ENCODE assay signal across 10 cellular contexts in the genomic region with DNA sequence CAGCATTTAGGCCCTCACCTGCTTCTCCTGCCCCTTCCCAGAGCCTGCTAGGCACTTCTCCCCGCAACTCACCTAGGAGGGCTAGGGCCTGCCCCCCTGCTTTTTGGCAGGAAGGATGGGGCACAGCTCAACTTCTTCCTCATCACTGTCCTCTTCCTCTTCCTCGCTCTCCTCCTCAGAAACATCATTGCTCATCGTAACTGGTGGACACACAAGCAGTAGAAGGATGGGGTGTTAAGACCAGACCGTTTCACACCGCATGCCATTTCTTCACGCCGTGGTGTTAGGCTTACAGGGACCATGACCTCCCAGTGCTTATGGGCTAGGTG. TPM values are rescaled to one million over a fixed set of nuclear protein-coding genes. Genes with fewer than 3 reads are reported as not detected.
DNase-seq lines count a peak whose midpoint lies in the region; ATAC-seq and TF ChIP-seq lines count a peak whose summit lies in the region.
"Had no signal": no experiment of that assay in that cellular context is flagged by ENCODE, and none has a peak within 500 bp of the region (broad histone marks: within the 10 kb centered on the region; RNA-seq: fewer than 3 reads in every experiment).

No MANE protein-coding gene starts in this region.

- H3K4me3 ChIP-seq in HUES64 (ENCODE audit: low read length), result peak overlapping the region; percentile 80

- H3K36me3 Mint-ChIP-seq in Calu3 (ENCODE audit: insufficient read depth, unreplicated experiment) (peaks cover 48% of the 10 kb centered on the region), neural crest cell (ENCODE audit: low read depth) (peaks cover 9% of the 10 kb centered on the region)
- H3K36me3 Mint-ChIP-seq in activated naive CD8-positive, alpha-beta T cell treated with anti-CD3 and anti-CD28 coated beads for 36 hours, result peaks cover 58% of the 10 kb centered on the region

- peaks cover 36% of the 10 kb centered on the region for H3K27me3 ChIP-seq in HUES64 (ENCODE audit: insufficient read depth, low read length)

- H3K9me3 Mint-ChIP-seq in Calu3 (ENCODE audit: low read depth, unreplicated experiment) (no peaks in the 10 kb centered on the region), neural crest cell (no peaks in the 10 kb centered on the region)
- H3K9me3 Mint-ChIP-seq in activated naive CD8-positive, alpha-beta T cell treated with anti-CD3 and anti-CD28 coated beads for 36 hours, result no peaks in the 10 kb centered on the region

- H3K4me1 Mint-ChIP-seq in Calu3 (ENCODE audit: low read depth, unreplicated experiment) (peaks cover 44% of the 10 kb centered on the region), neural crest cell (peaks cover 46% of the 10 kb centered on the region)
- H3K4me1 Mint-ChIP-seq in activated naive CD8-positive, alpha-beta T cell treated with anti-CD3 and anti-CD28 coated beads for 36 hours, result peaks cover 46% of the 10 kb centered on the region

- 80% methylated on average over 7 of the region's 7 CpGs for whole genome bisulfite sequencing in HUES64

- TF ChIP-seq CTCF in Calu3 (IDR thresholded peaks at IDR 0.05; ENCODE audit: unreplicated experiment) (no peak), neural crest cell (conservative IDR thresholded peaks at IDR 0.05) (no peak)

- H3K27me3 Mint-ChIP-seq in Calu3 (ENCODE audit: unreplicated experiment) (peaks cover 29% of the 10 kb centered on the region), neural crest cell (ENCODE audit: low read depth) (peaks cover 50% of the 10 kb centered on the region)
- peaks cover 26% of the 10 kb centered on the region for H3K27me3 Mint-ChIP-seq in activated naive CD8-positive, alpha-beta T cell treated with anti-CD3 and anti-CD28 coated beads for 36 hours

- peaks cover 26% of the 10 kb centered on the region for H3K4me1 ChIP-seq in HUES64 (ENCODE audit: insufficient read depth, low read length)

- no peak overlapping the region for H3K9ac ChIP-seq in HUES64 (ENCODE audit: low read depth, low read length)

- peaks cover 30% of the 10 kb centered on the region for H3K36me3 ChIP-seq in HUES64 (ENCODE audit: insufficient read depth, low read length)

- H3K27ac ChIP-seq in HUES64 (ENCODE audit: low read depth, low read length), result no peak overlapping the region

- DNase-seq in Calu3 (no peak), neural crest cell (ENCODE audit: low read depth, low spot score) (no peak), pons (ENCODE audit: low spot score) (no peak), KG1 (lab: John Stamatoyannopoulos, UW) (no peak)
- DNase-seq in activated naive CD8-positive, alpha-beta T cell treated with anti-CD3 and anti-CD28 coated beads for 36 hours, result no peak
- DNase-seq: NCI-H524 treated with DMSO at 0.1 percent for 48 hours had no signal

- no TSS peak for BruUV-seq in Calu3 (replicated peaks; lab: Mats Ljungman, UMichigan)

- CTCF ChIA-PET in Calu3 (lab: Charles Lee), result interaction anchor here (0.9 to 2.9 kb wide), 3 partner anchors 37 to 210 kb away, joined by 3 to 34 read pairs (median 4); partner anchors contain the start of gene OGA

- ATAC-seq in HG03378 (IDR thresholded peaks at IDR 0.05; ENCODE audit: unreplicated experiment), result no peak

- H3K4me3 Mint-ChIP-seq in Calu3 (ENCODE audit: low read depth, unreplicated experiment) (peak overlapping the region; percentile 97), neural crest cell (peak overlapping the region; percentile 97)
- peak overlapping the region; percentile 100 for H3K4me3 Mint-ChIP-seq in activated naive CD8-positive, alpha-beta T cell treated with anti-CD3 and anti-CD28 coated beads for 36 hours

- H3K27ac Mint-ChIP-seq in Calu3 (ENCODE audit: unreplicated experiment) (no peak overlapping the region), neural crest cell (ENCODE audit: unreplicated experiment) (no peak overlapping the region)
- peak overlapping the region; percentile 100 for H3K27ac Mint-ChIP-seq in activated naive CD8-positive, alpha-beta T cell treated with anti-CD3 and anti-CD28 coated beads for 36 hours

- no peaks in the 10 kb centered on the region; the same call in 1 of the 2 replicates for H3K9me3 ChIP-seq in HUES64 (ENCODE audit: insufficient read depth, low read depth, low read length)

- intact Hi-C loops in Calu3 (cut with micrococcal nuclease; ENCODE audit: unreplicated experiment), result loop anchor here (2.0 kb wide), 1 partner anchor 179 kb away; no protein-coding TSS in a partner anchor

RNA-seq across cellular contexts. Expression of gene NPM3, which starts 1.6 kb away (rescaled TPM):
- total RNA-seq in Calu3 (2022) (51.1 and 51.5 TPM in 2 replicates), neural crest cell (63.2 and 64.8 TPM in 2 replicates)
- 137 TPM for polyA plus RNA-seq in HUES64 (2013, experiment 1 of 2)
- polyA plus RNA-seq in HUES64 (2013, experiment 2 of 2), result 136 TPM
- 100 to 1,000 TPM; 255 to 260 TPM for total RNA-seq in activated naive CD8-positive, alpha-beta T cell treated with anti-CD3 and anti-CD28 coated beads for 36 hours

RNA-seq across cellular contexts. Expression of gene FGF8, which starts 5.7 kb away (rescaled TPM):
- total RNA-seq in Calu3 (2022) (not detected in 2 replicates), neural crest cell (0.82 and 0.86 TPM in 2 replicates)
- polyA plus RNA-seq in HUES64 (2013, experiment 1 of 2), result 22.1 TPM
- polyA plus RNA-seq in HUES64 (2013, experiment 2 of 2), result 20.0 TPM
- total RNA-seq in activated naive CD8-positive, alpha-beta T cell treated with anti-CD3 and anti-CD28 coated beads for 36 hours, result not detected
- total RNA-seq: epithelial cell of proximal tubule, LHCN-M2 had no signal

RNA-seq across cellular contexts. Expression of gene OGA, which starts 36.6 kb away (rescaled TPM):
- 59.0 and 63.3 TPM in 2 replicates for total RNA-seq in Calu3 (2022)
- polyA plus RNA-seq in HUES64 (2013, experiment 1 of 2), result 61.0 TPM
- 71.3 TPM for polyA plus RNA-seq in HUES64 (2013, experiment 2 of 2)
- 100 to 1,000 TPM in 1 of 2 experiments, 10 to 100 TPM in 1; 92.2 to 100 TPM for total RNA-seq in activated naive CD8-positive, alpha-beta T cell treated with anti-CD3 and anti-CD28 coated beads for 36 hours
- 101 and 102 TPM in 2 replicates for total RNA-seq in neural crest cell
